Comparison of ENCODE assay signal across 15 cellular contexts in genomic region chr13:29583073-29583785, GRCh38. TPM values are rescaled to one million over a fixed set of nuclear protein-coding genes. Genes with fewer than 3 reads are reported as not detected.
DNase-seq lines count a peak whose midpoint lies in the region; ATAC-seq, FAIRE-seq and TF ChIP-seq lines count a peak whose summit lies in the region.
"Had no signal": no experiment of that assay in that cellular context is flagged by ENCODE, and none has a peak within 500 bp of the region (broad histone marks: within the 10 kb centered on the region; RNA-seq: fewer than 3 reads in every experiment).

No MANE protein-coding gene starts in this region.

- H3K4me1 Mint-ChIP-seq in astrocyte (ENCODE audit: low read depth, unreplicated experiment), result peaks cover 74% of the 10 kb centered on the region

- H3K36me3 Mint-ChIP-seq in astrocyte (ENCODE audit: low read depth, unreplicated experiment), result peaks cover 15% of the 10 kb centered on the region

- H3K27me3 ChIP-seq in astrocyte (ENCODE audit: insufficient read depth, low read length) (no peaks in the 10 kb centered on the region), heart left ventricle (no peaks in the 10 kb centered on the region)
- H3K27me3 ChIP-seq: Peyer's patch had no signal

- H3K36me3 ChIP-seq in astrocyte (ENCODE audit: insufficient read depth, low read length) (peaks cover 3% of the 10 kb centered on the region), heart left ventricle (no peaks in the 10 kb centered on the region)
- H3K36me3 ChIP-seq: Peyer's patch, thoracic aorta had no signal

- intact Hi-C loops in heart left ventricle (cut with DNase I), result loop anchor here in 1 of 10 donors (10.0 kb wide), 1 partner anchor 532 kb away; no protein-coding TSS in a partner anchor

- peaks cover 100% of the 10 kb centered on the region for H3K79me2 ChIP-seq in astrocyte (ENCODE audit: insufficient read depth, low read length)

- peaks cover 54% of the 10 kb centered on the region for H3K4me1 ChIP-seq in astrocyte (ENCODE audit: insufficient read depth, low read length)
- peaks cover 0 to 40% (median 7%) of the 10 kb centered on the region in 12 donors for H3K4me1 ChIP-seq in heart left ventricle

- DNase-seq in AG20443 (ENCODE audit: low spot score) (peak; percentile 63), HS-5 (ENCODE audit: low read depth) (peak; percentile 53), astrocyte (ENCODE audit: low read depth) (peak; percentile 87), islet precursor cell (peak; percentile 71), cerebellar nuclear complex (lab: John Stamatoyannopoulos, UW) (no peak), NOMO-1 (lab: John Stamatoyannopoulos, UW; ENCODE audit: unreplicated experiment in 2 of 2) (no peak), heart left ventricle (no peak)
- DNase-seq: activated CD4-positive, CD25-positive, alpha-beta regulatory T cell; activated T-cell treated with anti-CD3 and anti-CD28 coated beads, Interleukin-2, amount 50 U/mL, for 72 hours; caudate nucleus; CD8-positive, alpha-beta memory T cell; NCI-H2107; Peyer's patch had no signal

- H2AFZ ChIP-seq in astrocyte (ENCODE audit: low read depth, low read length), result no peak overlapping the region

- H3K4me2 ChIP-seq in astrocyte (ENCODE audit: low read length), result peak overlapping the region; percentile 80

- H3K9me3 ChIP-seq in astrocyte (ENCODE audit: insufficient read depth, low read depth, low read length) (no peaks in the 10 kb centered on the region), heart left ventricle (no peaks in the 10 kb centered on the region)
- H3K9me3 ChIP-seq: Peyer's patch, thoracic aorta had no signal

- H4K20me1 ChIP-seq in astrocyte (ENCODE audit: insufficient read depth, low read length), result peaks cover 84% of the 10 kb centered on the region

- H3K27ac ChIP-seq in astrocyte (ENCODE audit: low read depth, low read length) (peak overlapping the region; percentile 66), heart left ventricle (no peak overlapping the region)
- H3K27ac ChIP-seq: Peyer's patch, thoracic aorta had no signal

- 82 to 95% (median 93%) methylated on average over 7 of the region's 7 CpGs for WGBS in heart left ventricle, 4 donors

- H3K27me3 Mint-ChIP-seq in astrocyte (ENCODE audit: low read depth, unreplicated experiment), result no peaks in the 10 kb centered on the region
- H3K27me3 Mint-ChIP-seq: CD8-positive, alpha-beta memory T cell had no signal

- FAIRE-seq in astrocyte (lab: Jason Lieb, UNC), result peak; percentile 91

- H3K4me3 Mint-ChIP-seq in astrocyte (ENCODE audit: unreplicated experiment), result peak overlapping the region; percentile 64
- H3K4me3 Mint-ChIP-seq: activated T-cell treated with anti-CD3 and anti-CD28 coated beads, Interleukin-2, amount 50 U/mL, for 72 hours; CD8-positive, alpha-beta memory T cell had no signal

- H3K27ac Mint-ChIP-seq in astrocyte (ENCODE audit: unreplicated experiment), result peak overlapping the region; percentile 90
- H3K27ac Mint-ChIP-seq: activated T-cell treated with anti-CD3 and anti-CD28 coated beads, Interleukin-2, amount 50 U/mL, for 72 hours had no signal

- peak overlapping the region; percentile 22 for H3K4me3 ChIP-seq in astrocyte (ENCODE audit: insufficient read depth, low read depth, low read length)
- no peak overlapping the region for H3K4me3 ChIP-seq in heart left ventricle
- H3K4me3 ChIP-seq: Peyer's patch, thoracic aorta had no signal

- H3K9me3 Mint-ChIP-seq in astrocyte (ENCODE audit: unreplicated experiment), result no peaks in the 10 kb centered on the region
- H3K9me3 Mint-ChIP-seq: activated T-cell treated with anti-CD3 and anti-CD28 coated beads, Interleukin-2, amount 50 U/mL, for 72 hours; CD8-positive, alpha-beta memory T cell had no signal

- no peak for ATAC-seq in heart left ventricle
- ATAC-seq in GM21528 (IDR thresholded peaks at IDR 0.05; ENCODE audit: low FRiP score, unreplicated experiment), result no peak
- ATAC-seq: activated T-cell treated with anti-CD3 and anti-CD28 coated beads, Interleukin-2, amount 50 U/mL, for 72 hours had no signal

- TF ChIP-seq POLR2A in heart left ventricle (IDR thresholded peaks at IDR 0.05), result no peak

- TF ChIP-seq CTCF in astrocyte (IDR thresholded peaks at IDR 0.05; ENCODE audit: insufficient read depth, low read depth, low read length) (no peak), heart left ventricle (IDR thresholded peaks at IDR 0.05) (no peak)

- H3K9ac ChIP-seq in astrocyte (ENCODE audit: low read length), result peak overlapping the region; percentile 17

RNA-seq across cellular contexts. Expression of gene SLC7A1, which starts 12.3 kb away (rescaled TPM):
- 112 and 115 TPM in 2 replicates for total RNA-seq in astrocyte
- total RNA-seq in heart left ventricle, result 10 to 100 TPM in 8 of 9 donors, 1 to 10 TPM in 1; 8.3 to 66.7 (median 14.3) TPM
- polyA plus RNA-seq in heart left ventricle, result 10 to 100 TPM in 1 of 2 donors, 1 to 10 TPM in 1; 3.5 to 50.4 TPM

Comparison
In these comparisons a context has a peak if more than half of its experiments do, and no peak if none do; other contexts are left out.
1. DNase-seq: peak in AG20443 (single experiment), HS-5 (single experiment), astrocyte (single experiment) and islet precursor cell (single experiment); none in cerebellar nuclear complex (0 of 2), NOMO-1 (0 of 2) and heart left ventricle (0 of 5).